ENCODE assay signal across 10 cellular contexts in the genomic region with DNA sequence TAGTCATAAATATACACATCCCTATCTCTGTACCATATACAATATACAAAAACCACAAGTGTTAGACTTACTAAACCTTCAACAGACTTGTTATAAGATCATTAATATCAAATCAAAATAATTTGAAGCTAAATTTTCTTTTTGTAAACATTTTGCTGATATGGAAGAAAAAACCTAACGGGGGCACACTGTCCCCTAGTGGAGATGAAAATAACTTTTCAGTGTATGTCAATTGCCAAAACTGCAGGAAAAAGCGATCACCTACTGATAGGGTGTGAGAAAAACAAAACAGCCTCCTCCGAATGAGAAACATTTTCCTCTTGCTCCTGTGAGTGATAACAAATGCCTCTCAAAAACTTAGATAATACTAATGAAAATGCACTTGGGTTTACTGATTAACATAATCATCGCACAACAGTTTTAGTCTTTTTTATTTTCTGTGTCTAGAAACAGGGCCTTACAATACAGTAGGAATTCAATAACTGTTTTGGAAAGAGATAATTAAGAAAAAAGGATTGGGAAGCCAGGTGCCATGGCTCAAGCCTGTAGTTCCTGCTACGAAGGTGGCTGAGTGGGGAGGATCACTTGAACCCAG.
A peak's percentile ranks its signal among the peaks of the same experiment; 100 is the strongest.
DNase-seq lines count a peak whose midpoint lies in the region; ATAC-seq and TF ChIP-seq lines count a peak whose summit lies in the region.
"Had no signal": no experiment of that assay in that cellular context is flagged by ENCODE, and none has a peak within 500 bp of the region (broad histone marks: within the 10 kb centered on the region; RNA-seq: fewer than 3 reads in every experiment).

No MANE protein-coding gene starts in this region.

- TF ChIP-seq POLR2A in uterus (IDR thresholded peaks at IDR 0.05): no peak

- H3K9me3 ChIP-seq in heart right ventricle (peaks cover 0 to 16% (median 2%) of the 10 kb centered on the region in 11 donors), uterus (no peaks in the 10 kb centered on the region)

- H3K4me1 ChIP-seq in heart right ventricle (peaks cover 0 to 33% (median 12%) of the 10 kb centered on the region in 9 donors), foreskin keratinocyte (peaks cover 2% of the 10 kb centered on the region), uterus (no peaks in the 10 kb centered on the region)

- intact Hi-C loops in heart right ventricle (cut with DNase I): loop anchor here in 1 of 10 donors (2.0 kb wide), 1 partner anchor 20 kb away; no protein-coding TSS in a partner anchor
- intact Hi-C loops in left cardiac atrium (cut with DNase I): no loop called here
- intact Hi-C loops in uterus (cut with DNase I; ENCODE audit: low total_unique reads): no loop called here

- WGBS in heart right ventricle, 2 donors: 44 to 49% methylated on average over 5 of the region's 5 CpGs

- H3K36me3 ChIP-seq in heart right ventricle (no peaks in the 10 kb centered on the region), uterus (no peaks in the 10 kb centered on the region)

- TF ChIP-seq CTCF in heart right ventricle (IDR thresholded peaks at IDR 0.05): peak; percentile 71 to 92 (median 85)
- TF ChIP-seq CTCF in foreskin keratinocyte (conservative IDR thresholded peaks at IDR 0.05): peak; percentile 88
- peak in 2 of 4 experiments; percentile 27 to 29 for TF ChIP-seq CTCF in uterus (IDR thresholded peaks at IDR 0.05)

- ATAC-seq in heart right ventricle (peak in 3 of 8 donors; percentile 25 to 52 (median 37)), left cardiac atrium (no peak), foreskin keratinocyte (peak; percentile 47), HG03135 (IDR thresholded peaks at IDR 0.05; ENCODE audit: unreplicated experiment) (no peak), HG03025 (IDR thresholded peaks at IDR 0.05; ENCODE audit: low FRiP score, unreplicated experiment) (no peak)

- no peaks in the 10 kb centered on the region for H3K27me3 ChIP-seq in heart right ventricle
- no peaks in the 10 kb centered on the region for H3K27me3 ChIP-seq in foreskin keratinocyte
- no peaks in the 10 kb centered on the region for H3K27me3 ChIP-seq in uterus

- DNase-seq in heart right ventricle: peak in 1 of 2 donors; percentile 24
- DNase-seq in left cardiac atrium: no peak
- DNase-seq in SHP77 (lab: John Stamatoyannopoulos, UW): peak; percentile 12 to 25
- DNase-seq in foreskin keratinocyte: peak in 1 of 2 donors; percentile 29
- no peak for DNase-seq in NCI-H2029 treated with DMSO at 0.1 percent for 48 hours (lab: John Stamatoyannopoulos, UW)
- DNase-seq in uterus: no peak
- DNase-seq: activated effector memory CD4-positive, alpha-beta T cell treated with Interleukin-2 at 50 U/mL for 16 hours; KG1 had no signal

- H3K4me3 ChIP-seq in heart right ventricle (no peak overlapping the region), uterus (no peak overlapping the region)

- H3K27ac ChIP-seq in heart right ventricle (peak overlapping the region in 3 of 10 donors; percentile 27 to 50 (median 40)), foreskin keratinocyte (no peak overlapping the region), uterus (no peak overlapping the region)

Comparison
In these comparisons a context has a peak if more than half of its experiments do, and no peak if none do; other contexts are left out.
1. DNase-seq: peak in SHP77 (2 of 2); none in left cardiac atrium (single experiment), NCI-H2029 treated with DMSO at 0.1 percent for 48 hours (single experiment) and uterus (0 of 2).